8 cellular contexts compared by ENCODE assay signal in the genomic region with DNA sequence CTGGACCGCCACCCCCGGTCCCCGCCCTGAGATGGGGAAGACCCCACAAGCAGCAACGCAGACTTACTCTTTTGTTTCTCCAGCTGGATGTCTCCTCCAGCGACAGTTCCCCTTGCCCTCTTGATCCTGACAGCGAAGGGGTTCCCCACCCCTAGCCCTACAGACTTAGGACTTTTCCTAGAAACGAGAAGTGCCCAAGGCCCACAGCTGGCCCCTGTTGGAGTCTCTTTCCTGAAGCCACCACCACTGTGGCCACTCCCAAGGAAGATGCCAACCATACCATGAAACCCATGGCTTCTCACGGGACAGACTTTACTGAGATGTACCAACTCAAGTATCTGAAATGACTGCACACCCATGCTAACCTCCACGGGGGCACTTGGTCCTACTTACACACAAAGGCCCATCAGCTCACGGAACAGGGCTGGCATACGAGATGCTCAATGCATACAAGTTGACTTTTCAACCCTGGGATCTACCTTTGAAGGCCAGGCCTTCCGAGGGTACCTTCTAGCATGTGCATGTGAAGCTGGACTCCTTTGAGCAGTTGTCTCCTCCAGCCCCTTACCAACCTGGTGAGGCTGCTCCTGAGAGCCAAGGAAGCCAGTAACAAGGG. TPM values are rescaled to one million over a fixed set of nuclear protein-coding genes. Genes with fewer than 3 reads are reported as not detected.
DNase-seq lines count a peak whose midpoint lies in the region; ATAC-seq and TF ChIP-seq lines count a peak whose summit lies in the region.

No MANE protein-coding gene starts in this region.

- H3K27ac ChIP-seq in stomach: peak overlapping the region; percentile 85 to 96 (median 86)

- H3K4me3 Mint-ChIP-seq in WTC11: peak overlapping the region; percentile 67

- CTCF ChIA-PET in WTC11 (lab: Charles Lee): no interaction called here

- peaks cover 0 to 26% (median 21%) of the 10 kb centered on the region in 4 donors for H3K36me3 ChIP-seq in stomach

- intact Hi-C loops in left ventricle myocardium superior (cut with micrococcal nuclease): no loop called here
- intact Hi-C loops in stomach (cut with DNase I; ENCODE audit: low total_unique reads): no loop called here

- no peaks in the 10 kb centered on the region for H3K9me3 ChIP-seq in stomach

- no peak for ATAC-seq in WTC11
- ATAC-seq in left ventricle myocardium superior: peak; percentile 4
- ATAC-seq in HG03460 (IDR thresholded peaks at IDR 0.05; ENCODE audit: unreplicated experiment): no peak
- no peak for ATAC-seq in GM18868 (IDR thresholded peaks at IDR 0.05; ENCODE audit: unreplicated experiment)

- peaks cover 26% of the 10 kb centered on the region for H3K4me1 Mint-ChIP-seq in WTC11

- H3K27me3 Mint-ChIP-seq in WTC11 (ENCODE audit: low read depth): no peaks in the 10 kb centered on the region

- peaks cover 5 to 54% (median 34%) of the 10 kb centered on the region in 4 donors for H3K4me1 ChIP-seq in stomach

- H3K36me3 Mint-ChIP-seq in WTC11: peaks cover 4% of the 10 kb centered on the region

- peak; percentile 60 for DNase-seq in activated CD8-positive, alpha-beta memory T cell treated with anti-CD3 and anti-CD28 coated beads for 24 hours
- DNase-seq in activated CD8-positive, alpha-beta memory T cell treated with anti-CD3 and anti-CD28 coated beads, Interleukin-2, amount 50 U/mL, for 4 hours: no peak
- DNase-seq in WTC11 (ENCODE audit: low spot score): no peak
- DNase-seq in left ventricle myocardium superior: no peak
- DNase-seq in stomach: no peak
- DNase-seq in T-helper 9 cell: no peak

- H3K9me3 Mint-ChIP-seq in WTC11: no peaks in the 10 kb centered on the region

- peak overlapping the region; percentile 57; the same call in 1 of the 2 replicates for H3K27ac Mint-ChIP-seq in WTC11

- POLR2A ChIA-PET in WTC11 (lab: Charles Lee): no interaction called here

- H3K27me3 ChIP-seq in stomach: peaks cover 0 to 5% (median 0%) of the 10 kb centered on the region in 3 donors

- peak overlapping the region; percentile 49 to 62 (median 57) for H3K4me3 ChIP-seq in stomach

- TF ChIP-seq CTCF in WTC11 (IDR thresholded peaks at IDR 0.05) (no peak), stomach (IDR thresholded peaks at IDR 0.05) (no peak)

- no peak for TF ChIP-seq POLR2A in stomach (IDR thresholded peaks at IDR 0.05)

- TF ChIP-seq EP300 in stomach (IDR thresholded peaks at IDR 0.05): no peak

- WGBS in stomach, 5 donors: 18 to 67% (median 44%) methylated on average over 6 to 12 of the region's 12 CpGs

TF ChIP-seq in WTC11, 78 proteins besides CTCF, POLR2A, EP300 and RAD21:
- TF ChIP-seq, protein P1, sequence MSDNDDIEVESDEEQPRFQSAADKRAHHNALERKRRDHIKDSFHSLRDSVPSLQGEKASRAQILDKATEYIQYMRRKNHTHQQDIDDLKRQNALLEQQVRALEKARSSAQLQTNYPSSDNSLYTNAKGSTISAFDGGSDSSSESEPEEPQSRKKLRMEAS (CRISPR knock-in tag; IDR thresholded peaks at IDR 0.05): no peak
- TF ChIP-seq, protein P2, sequence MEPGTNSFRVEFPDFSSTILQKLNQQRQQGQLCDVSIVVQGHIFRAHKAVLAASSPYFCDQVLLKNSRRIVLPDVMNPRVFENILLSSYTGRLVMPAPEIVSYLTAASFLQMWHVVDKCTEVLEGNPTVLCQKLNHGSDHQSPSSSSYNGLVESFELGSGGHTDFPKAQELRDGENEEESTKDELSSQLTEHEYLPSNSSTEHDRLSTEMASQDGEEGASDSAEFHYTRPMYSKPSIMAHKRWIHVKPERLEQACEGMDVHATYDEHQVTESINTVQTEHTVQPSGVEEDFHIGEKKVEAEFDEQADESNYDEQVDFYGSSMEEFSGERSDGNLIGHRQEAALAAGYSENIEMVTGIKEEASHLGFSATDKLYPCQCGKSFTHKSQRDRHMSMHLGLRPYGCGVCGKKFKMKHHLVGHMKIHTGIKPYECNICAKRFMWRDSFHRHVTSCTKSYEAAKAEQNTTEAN (CRISPR knock-in tag; IDR thresholded peaks at IDR 0.05): no peak
- TF ChIP-seq HMGA2 (CRISPR knock-in tag; IDR thresholded peaks at IDR 0.05): no peak
- TF ChIP-seq CBFB (CRISPR knock-in tag; IDR thresholded peaks at IDR 0.05; ENCODE audit: low read depth): no peak
- TF ChIP-seq, protein P3, sequence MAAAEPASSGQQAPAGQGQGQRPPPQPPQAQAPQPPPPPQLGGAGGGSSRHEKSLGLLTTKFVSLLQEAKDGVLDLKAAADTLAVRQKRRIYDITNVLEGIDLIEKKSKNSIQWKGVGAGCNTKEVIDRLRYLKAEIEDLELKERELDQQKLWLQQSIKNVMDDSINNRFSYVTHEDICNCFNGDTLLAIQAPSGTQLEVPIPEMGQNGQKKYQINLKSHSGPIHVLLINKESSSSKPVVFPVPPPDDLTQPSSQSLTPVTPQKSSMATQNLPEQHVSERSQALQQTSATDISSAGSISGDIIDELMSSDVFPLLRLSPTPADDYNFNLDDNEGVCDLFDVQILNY (CRISPR knock-in tag; IDR thresholded peaks at IDR 0.05): no peak
- TF ChIP-seq, protein P4, sequence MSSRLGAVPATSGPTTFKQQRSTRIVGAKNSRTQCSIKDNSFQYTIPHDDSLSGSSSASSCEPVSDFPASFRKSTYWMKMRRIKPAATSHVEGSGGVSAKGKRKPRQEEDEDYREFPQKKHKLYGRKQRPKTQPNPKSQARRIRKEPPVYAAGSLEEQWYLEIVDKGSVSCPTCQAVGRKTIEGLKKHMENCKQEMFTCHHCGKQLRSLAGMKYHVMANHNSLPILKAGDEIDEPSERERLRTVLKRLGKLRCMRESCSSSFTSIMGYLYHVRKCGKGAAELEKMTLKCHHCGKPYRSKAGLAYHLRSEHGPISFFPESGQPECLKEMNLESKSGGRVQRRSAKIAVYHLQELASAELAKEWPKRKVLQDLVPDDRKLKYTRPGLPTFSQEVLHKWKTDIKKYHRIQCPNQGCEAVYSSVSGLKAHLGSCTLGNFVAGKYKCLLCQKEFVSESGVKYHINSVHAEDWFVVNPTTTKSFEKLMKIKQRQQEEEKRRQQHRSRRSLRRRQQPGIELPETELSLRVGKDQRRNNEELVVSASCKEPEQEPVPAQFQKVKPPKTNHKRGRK (CRISPR knock-in tag; IDR thresholded peaks at IDR 0.05; ENCODE audit: borderline replicate concordance): no peak
- TF ChIP-seq NR2C2 (CRISPR knock-in tag; IDR thresholded peaks at IDR 0.05): no peak
- TF ChIP-seq, protein P5, sequence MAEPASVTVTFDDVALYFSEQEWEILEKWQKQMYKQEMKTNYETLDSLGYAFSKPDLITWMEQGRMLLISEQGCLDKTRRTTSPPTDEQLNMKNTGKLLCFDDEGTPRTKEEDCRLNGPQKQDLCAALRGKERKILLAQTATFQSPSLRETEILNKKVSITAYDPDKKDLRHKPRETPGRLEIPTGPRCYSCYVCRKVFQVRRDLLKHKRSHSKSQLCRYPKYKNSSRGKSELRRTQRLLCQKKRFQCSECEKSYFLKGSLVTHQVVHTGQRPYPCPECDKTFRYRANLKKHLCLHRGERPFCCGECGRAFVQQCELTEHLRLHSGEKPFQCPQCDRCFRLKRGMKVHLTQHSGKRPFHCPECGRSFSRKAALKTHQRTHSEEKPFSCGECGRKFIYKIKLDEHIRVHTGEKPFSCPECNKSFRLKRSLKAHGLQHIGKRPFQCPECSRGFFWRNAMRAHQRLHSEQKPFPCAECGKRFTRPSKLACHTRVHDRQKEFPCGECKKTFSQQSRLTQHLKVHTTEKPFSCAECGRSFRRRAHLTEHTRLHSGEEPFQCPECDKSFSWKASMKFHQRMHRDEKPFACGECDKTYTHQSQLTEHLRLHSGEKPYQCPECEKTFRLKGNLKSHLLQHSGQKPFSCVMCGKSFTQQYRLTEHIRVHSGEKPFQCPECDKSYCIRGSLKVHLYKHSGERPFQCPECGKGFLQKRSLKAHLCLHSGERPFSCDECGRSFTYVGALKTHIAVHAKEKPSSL (CRISPR knock-in tag; conservative IDR thresholded peaks at IDR 0.05): no peak
- TF ChIP-seq CREM (CRISPR knock-in tag; IDR thresholded peaks at IDR 0.05): no peak
- no peak for TF ChIP-seq GRHL2 (CRISPR knock-in tag; IDR thresholded peaks at IDR 0.05; ENCODE audit: insufficient replicate concordance, severe bottlenecking)
- no peak for TF ChIP-seq OVOL2 (CRISPR knock-in tag; IDR thresholded peaks at IDR 0.05; ENCODE audit: borderline replicate concordance)
- no peak for TF ChIP-seq ZNF671 (CRISPR knock-in tag; IDR thresholded peaks at IDR 0.05)
- TF ChIP-seq TEAD4 (CRISPR knock-in tag; IDR thresholded peaks at IDR 0.05): no peak
TF ChIP-seq in WTC11: peak in this region for 0.

RNA-seq across cellular contexts. Expression of a gene that starts 0.9 kb away (rescaled TPM):
- total RNA-seq in WTC11 (2021) (32.1 to 48.0 TPM (median 45.2 TPM) in 3 replicates), left ventricle myocardium superior (33.9 TPM), stomach (100 to 1,000 TPM in 2 of 5 donors, 10 to 100 TPM in 3; 25.5 to 211 (median 75.2) TPM)
- 10 to 100 TPM; 52.1 to 73.9 (median 59.1) TPM for polyA plus RNA-seq in stomach

RNA-seq across cellular contexts. Expression of a gene that starts 48.1 kb away (rescaled TPM):
- total RNA-seq in WTC11 (2021): 8.4 to 12.3 TPM (median 10.1 TPM) in 3 replicates
- total RNA-seq in left ventricle myocardium superior: 6.0 TPM
- total RNA-seq in stomach: 10 to 100 TPM in 1 of 5 donors, 1 to 10 TPM in 2, under 1 TPM in 1, not detected in 1; 0.89 to 16.2 (median 2.9) TPM
- polyA plus RNA-seq in stomach: 1 to 10 TPM; 2.3 to 7.0 (median 6.3) TPM

RNA-seq across cellular contexts. Expression of a gene that starts 49.0 kb away (rescaled TPM):
- total RNA-seq in WTC11 (2021): 121 to 130 TPM (median 125 TPM) in 3 replicates
- total RNA-seq in left ventricle myocardium superior: 27.0 TPM
- 10 to 100 TPM; 13.2 to 61.6 (median 35.3) TPM for total RNA-seq in stomach
- polyA plus RNA-seq in stomach: 10 to 100 TPM in 2 of 3 donors, 1 to 10 TPM in 1; 9.0 to 13.9 (median 12.6) TPM
